ENCODE assay signal across 8 cellular contexts in the genomic region with DNA sequence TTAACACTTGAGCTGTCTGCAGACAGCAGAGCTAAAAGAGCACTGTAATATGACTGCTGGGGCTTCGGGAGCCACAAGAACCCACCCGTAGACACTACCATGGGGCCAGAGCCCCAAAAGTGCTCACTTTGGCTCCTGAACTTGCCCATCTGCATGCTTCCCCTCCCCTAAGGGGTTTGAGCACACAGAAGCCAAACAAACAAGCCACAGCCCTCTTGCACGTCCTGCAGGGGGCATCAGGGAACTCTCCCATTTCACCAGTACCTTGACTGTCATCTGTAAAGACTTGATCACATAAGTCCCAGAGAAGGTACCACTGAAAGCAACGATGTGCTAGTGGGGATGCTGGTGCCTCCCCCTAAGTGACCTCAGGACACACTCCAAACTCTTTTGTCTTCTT.
DNase-seq lines count a peak whose midpoint lies in the region; ATAC-seq, FAIRE-seq and TF ChIP-seq lines count a peak whose summit lies in the region.

No MANE protein-coding gene starts in this region.

- no peaks in the 10 kb centered on the region for H3K9me1 ChIP-seq in endothelial cell of umbilical vein (replicated peaks; ENCODE audit: control insufficient read depth, extremely low read depth, insufficient read depth, low read length)

- no peak for FAIRE-seq in endothelial cell of umbilical vein (lab: Jason Lieb, UNC)

- H3K36me3 ChIP-seq in cardiac muscle cell (no peaks in the 10 kb centered on the region), heart left ventricle (no peaks in the 10 kb centered on the region), endothelial cell of umbilical vein (ENCODE audit: control insufficient read depth in 2 of 2, extremely low read depth in 1 of 2, insufficient read depth in 2 of 2, low read length in 2 of 2) (no peaks in the 10 kb centered on the region), upper lobe of right lung (no peaks in the 10 kb centered on the region), colonic mucosa (no peaks in the 10 kb centered on the region)

- dilution Hi-C loops in endothelial cell of umbilical vein (cut with MboI; ENCODE audit: extremely low pct_ligation_motif_present, low sequenced_read_pairs), result no loop called here

- 52 to 56% (median 55%) methylated on average over 4 of the region's 4 CpGs for WGBS in heart left ventricle, 4 donors

- H3K9ac ChIP-seq in endothelial cell of umbilical vein (replicated peaks; ENCODE audit: extremely low read depth, insufficient read depth, low read length) (no peak overlapping the region), colonic mucosa (ENCODE audit: low read depth in 2 of 2, low read length in 2 of 2) (no peak overlapping the region)

- ATAC-seq in heart left ventricle (no peak), upper lobe of right lung (peak; percentile 40), HG02973 (IDR thresholded peaks at IDR 0.05; ENCODE audit: unreplicated experiment) (no peak)

- peak; percentile 5 to 35 for DNase-seq in cardiac muscle cell (ENCODE audit: low read depth in 1 of 2, low spot score in 1 of 2)
- no peak for DNase-seq in heart left ventricle
- peak; percentile 45 to 68 for DNase-seq in NCI-H2081 (lab: John Stamatoyannopoulos, UW)
- peak; percentile 13 for DNase-seq in endothelial cell of umbilical vein (ENCODE audit: low read depth, low spot score)
- DNase-seq in upper lobe of right lung, result no peak
- DNase-seq in colonic mucosa, result no peak
- DNase-seq in NOMO-1 treated with DMSO at 0.1 percent for 48 hours (lab: John Stamatoyannopoulos, UW; ENCODE audit: unreplicated experiment), result no peak

- H3K4me3 ChIP-seq in cardiac muscle cell (no peak overlapping the region), heart left ventricle (no peak overlapping the region), endothelial cell of umbilical vein (replicated peaks in 1 of 3; ENCODE audit: insufficient read depth in 1 of 3, low read depth in 1 of 3, low read length in 3 of 3) (no peak overlapping the region), upper lobe of right lung (no peak overlapping the region), colonic mucosa (no peak overlapping the region)

- H2AFZ ChIP-seq in endothelial cell of umbilical vein (ENCODE audit: low read depth, low read length), result no peak overlapping the region

- TF ChIP-seq POLR2A in heart left ventricle (IDR thresholded peaks at IDR 0.05) (no peak), endothelial cell of umbilical vein (IDR thresholded peaks at IDR 0.05; ENCODE audit: low read depth, low read length) (no peak)

- POLR2A ChIA-PET in endothelial cell of umbilical vein (lab: Charles Lee), result no interaction called here

- intact Hi-C loops in heart left ventricle (cut with DNase I), result no loop called here
- intact Hi-C loops in endothelial cell of umbilical vein (cut with micrococcal nuclease), result loop anchor here (10.0 kb wide), 1 partner anchor 341 kb away; no protein-coding TSS in a partner anchor
- intact Hi-C loops in upper lobe of right lung (cut with DNase I), result no loop called here
- intact Hi-C loops in colonic mucosa (cut with DNase I), result loop anchor here (10.0 kb wide), 1 partner anchor 341 kb away; no protein-coding TSS in a partner anchor

- peak; percentile 43 for TF ChIP-seq CTCF in cardiac muscle cell (IDR thresholded peaks at IDR 0.05; ENCODE audit: low read depth, low read length)
- peak in 2 of 12 donors; percentile 14 to 15 for TF ChIP-seq CTCF in heart left ventricle (IDR thresholded peaks at IDR 0.05)
- peak in 1 of 2 donors; percentile 34 for TF ChIP-seq CTCF in endothelial cell of umbilical vein (IDR thresholded peaks at IDR 0.05; ENCODE audit: extremely low read depth in 1 of 2, insufficient read depth in 1 of 2, low read depth in 1 of 2, low read length in 2 of 2)
- peak; percentile 10 for TF ChIP-seq CTCF in upper lobe of right lung (IDR thresholded peaks at IDR 0.05)
- no peak for TF ChIP-seq CTCF in colonic mucosa (IDR thresholded peaks at IDR 0.05)

- CTCF ChIA-PET in endothelial cell of umbilical vein (lab: Charles Lee), result interaction anchor here (0.7 to 1.0 kb wide), 2 partner anchors 107 to 343 kb away, joined by 3 to 5 read pairs; no protein-coding TSS in a partner anchor

- no peak overlapping the region for H3K4me2 ChIP-seq in endothelial cell of umbilical vein (ENCODE audit: insufficient read depth, low read length)

- H3K27ac ChIP-seq in cardiac muscle cell, result no peak overlapping the region
- no peak overlapping the region for H3K27ac ChIP-seq in heart left ventricle
- H3K27ac ChIP-seq in endothelial cell of umbilical vein (ENCODE audit: insufficient read depth, low read depth, low read length), result no peak overlapping the region
- no peak overlapping the region for H3K27ac ChIP-seq in upper lobe of right lung
- no peak overlapping the region for H3K27ac ChIP-seq in colonic mucosa

- H3K79me2 ChIP-seq in endothelial cell of umbilical vein (ENCODE audit: control insufficient read depth, insufficient read depth, low read length), result no peaks in the 10 kb centered on the region

- no TSS peak for BruUV-seq in endothelial cell of umbilical vein (replicated peaks; lab: Mats Ljungman, UMichigan)

- H3K4me1 ChIP-seq in cardiac muscle cell (ENCODE audit: low read depth), result no peaks in the 10 kb centered on the region
- no peaks in the 10 kb centered on the region for H3K4me1 ChIP-seq in heart left ventricle
- H3K4me1 ChIP-seq in endothelial cell of umbilical vein (ENCODE audit: control insufficient read depth, extremely low read depth, insufficient read depth, low read length), result no peaks in the 10 kb centered on the region
- H3K4me1 ChIP-seq in upper lobe of right lung, result no peaks in the 10 kb centered on the region
- H3K4me1 ChIP-seq in colonic mucosa, result no peaks in the 10 kb centered on the region

- no peaks in the 10 kb centered on the region for H4K20me1 ChIP-seq in endothelial cell of umbilical vein (replicated peaks; ENCODE audit: control insufficient read depth, extremely low read depth, insufficient read depth, low read length)

- H3K27me3 ChIP-seq in cardiac muscle cell, result no peaks in the 10 kb centered on the region
- no peaks in the 10 kb centered on the region for H3K27me3 ChIP-seq in heart left ventricle
- no peaks in the 10 kb centered on the region for H3K27me3 ChIP-seq in endothelial cell of umbilical vein (ENCODE audit: control insufficient read depth in 2 of 2, insufficient read depth in 2 of 2, low read length in 2 of 2)
- no peaks in the 10 kb centered on the region for H3K27me3 ChIP-seq in upper lobe of right lung
- no peaks in the 10 kb centered on the region for H3K27me3 ChIP-seq in colonic mucosa

- H3K9me3 ChIP-seq in cardiac muscle cell (ENCODE audit: low read depth) (no peaks in the 10 kb centered on the region), heart left ventricle (peaks cover 0 to 3% (median 0%) of the 10 kb centered on the region in 12 donors), endothelial cell of umbilical vein (replicated peaks; ENCODE audit: control insufficient read depth, insufficient read depth, low read length) (no peaks in the 10 kb centered on the region), upper lobe of right lung (no peaks in the 10 kb centered on the region), colonic mucosa (no peaks in the 10 kb centered on the region)

TF ChIP-seq in endothelial cell of umbilical vein, 7 proteins besides CTCF, POLR2A, EP300 and RAD21:
- TF ChIP-seq GATA2 (IDR thresholded peaks at IDR 0.05; ENCODE audit: insufficient read depth, insufficient read length, low read depth, low read length) (no peak), EZH2 (IDR thresholded peaks at IDR 0.05; ENCODE audit: borderline replicate concordance, low read depth, low read length, severe bottlenecking) (no peak), FOS (IDR thresholded peaks at IDR 0.05; ENCODE audit: borderline replicate concordance, insufficient read depth, low read length) (no peak), MYC (IDR thresholded peaks at IDR 0.05; ENCODE audit: low read depth, low read length) (no peak), JUN (IDR thresholded peaks at IDR 0.05; ENCODE audit: borderline replicate concordance, insufficient read depth, insufficient read length, low read depth) (no peak), POLR2AphosphoS5 (IDR thresholded peaks at IDR 0.05; ENCODE audit: insufficient read depth, low read depth, low read length) (no peak)
- TF ChIP-seq, protein P1, sequence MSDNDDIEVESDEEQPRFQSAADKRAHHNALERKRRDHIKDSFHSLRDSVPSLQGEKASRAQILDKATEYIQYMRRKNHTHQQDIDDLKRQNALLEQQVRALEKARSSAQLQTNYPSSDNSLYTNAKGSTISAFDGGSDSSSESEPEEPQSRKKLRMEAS (IDR thresholded peaks at IDR 0.05; ENCODE audit: insufficient read depth, insufficient read length), result no peak

Comparison
In these comparisons a context has a peak if more than half of its experiments do, and no peak if none do; other contexts are left out.
1. DNase-seq: peak in cardiac muscle cell (2 of 2), NCI-H2081 (2 of 2) and endothelial cell of umbilical vein (single experiment); none in heart left ventricle (0 of 5), upper lobe of right lung (single experiment), colonic mucosa (single experiment) and NOMO-1 treated with DMSO at 0.1 percent for 48 hours (single experiment).
2. intact Hi-C loops: an anchor here in endothelial cell of umbilical vein (10.0 kb wide) and colonic mucosa (10.0 kb wide); none called in heart left ventricle and upper lobe of right lung.